In the genomic region with DNA sequence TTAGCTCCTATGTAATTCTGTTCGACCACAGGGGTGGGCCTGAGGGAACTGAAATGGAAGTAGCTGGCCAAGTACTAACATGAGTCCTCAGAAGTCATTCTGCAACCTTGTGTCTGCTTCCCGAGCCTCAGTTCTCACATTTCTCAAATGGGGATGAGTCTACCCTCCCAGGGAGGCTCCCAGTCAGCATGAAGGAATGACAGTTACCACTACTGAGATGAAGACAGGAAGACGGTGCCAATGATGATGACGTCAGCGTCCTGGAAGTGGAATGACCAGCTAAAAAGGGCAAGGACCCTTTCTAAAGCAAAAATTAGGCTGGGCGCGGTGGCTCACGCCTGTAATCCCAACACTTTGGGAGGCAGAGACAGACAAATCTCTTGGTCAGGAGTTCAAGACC, we compare ENCODE assay signal across 13 cellular contexts. TPM values are rescaled to one million over a fixed set of nuclear protein-coding genes. Genes with fewer than 3 reads are reported as not detected.
DNase-seq lines count a peak whose midpoint lies in the region; ATAC-seq, FAIRE-seq and TF ChIP-seq lines count a peak whose summit lies in the region.
"Had no signal": no experiment of that assay in that cellular context is flagged by ENCODE, and none has a peak within 500 bp of the region (broad histone marks: within the 10 kb centered on the region; RNA-seq: fewer than 3 reads in every experiment).

No MANE protein-coding gene starts in this region.

- intact Hi-C loops in K562 (cut with micrococcal nuclease): loop anchor here (5.0 kb wide), 1 partner anchor 331 kb away; no protein-coding TSS in a partner anchor

- H3K27ac ChIP-seq in K562 (ENCODE audit: extremely low read depth, low read depth, low read length) (no peak overlapping the region), WERI-Rb-1 (no peak overlapping the region)
- H3K27ac ChIP-seq: PC-9 had no signal

- FAIRE-seq in K562 (lab: Jason Lieb, UNC): no peak

- no peak overlapping the region for H2AFZ ChIP-seq in K562 (ENCODE audit: low read depth, low read length)
- H2AFZ ChIP-seq: PC-9 had no signal

- no peak for TF ChIP-seq POLR2A in K562 (conservative IDR thresholded peaks at IDR 0.05)

- no peak overlapping the region for H3K4me3 ChIP-seq in K562
- H3K4me3 ChIP-seq in WERI-Rb-1 (ENCODE audit: low read depth, low read length): no peak overlapping the region
- H3K4me3 ChIP-seq: PC-9 had no signal

- H3K9me1 ChIP-seq in K562 (ENCODE audit: control insufficient read depth, insufficient read depth, low read length): no peaks in the 10 kb centered on the region

- H3K36me3 ChIP-seq in K562 (ENCODE audit: control insufficient read depth, insufficient read depth, low read length): no peaks in the 10 kb centered on the region
- no peaks in the 10 kb centered on the region for H3K36me3 ChIP-seq in WERI-Rb-1

- 62% methylated on average over 8 of the region's 8 CpGs for WGBS in K562 (ENCODE audit: insufficient coverage, low coverage, missing lambda C conversion rate)

- no peak overlapping the region for H3K27ac Mint-ChIP-seq in nephron progenitor cell
- H3K27ac Mint-ChIP-seq: activated CD8-positive, alpha-beta memory T cell treated with anti-CD3 and anti-CD28 coated beads, Interleukin-2, amount 10 ng/mL, durations not matched to agents 7 days and 5 days had no signal

- no peaks in the 10 kb centered on the region for H3K36me3 Mint-ChIP-seq in nephron progenitor cell (ENCODE audit: low read depth)
- H3K36me3 Mint-ChIP-seq: activated CD8-positive, alpha-beta memory T cell treated with anti-CD3 and anti-CD28 coated beads, Interleukin-2, amount 10 ng/mL, durations not matched to agents 7 days and 5 days had no signal

- BruUV-seq in K562 (replicated peaks; lab: Mats Ljungman, UMichigan): no TSS peak

- in situ Hi-C loops in K562 (cut with MboI): loop anchor here (10.0 to 25.0 kb wide), 2 partner anchors 709 to 986 kb away; no protein-coding TSS in a partner anchor

- H3K79me2 ChIP-seq in K562 (ENCODE audit: control insufficient read depth, insufficient read depth, low read length): no peaks in the 10 kb centered on the region

- peaks cover 28 to 47% of the 10 kb centered on the region in 2 experiments for H3K4me1 ChIP-seq in K562 (replicated peaks in 1 of 2; ENCODE audit: control insufficient read depth in 2 of 2, insufficient read depth in 2 of 2, low read length in 2 of 2)

- H3K4me2 ChIP-seq in K562 (ENCODE audit: insufficient read depth, low read length): no peak overlapping the region
- H3K4me2 ChIP-seq: PC-9 had no signal

- no peak for TF ChIP-seq EP300 in K562 (IDR thresholded peaks at IDR 0.05; ENCODE audit: low read length)

- H3K9me3 ChIP-seq in K562 (replicated peaks; ENCODE audit: control insufficient read depth, insufficient read depth, low read depth, low read length) (no peaks in the 10 kb centered on the region), WERI-Rb-1 (ENCODE audit: severe bottlenecking) (no peaks in the 10 kb centered on the region)

- ATAC-seq in K562: no peak
- ATAC-seq in GM18861 (IDR thresholded peaks at IDR 0.05; ENCODE audit: unreplicated experiment): no peak
- ATAC-seq: activated CD8-positive, alpha-beta memory T cell treated with anti-CD3 and anti-CD28 coated beads, Interleukin-2, amount 10 ng/mL, durations not matched to agents 7 days and 5 days; stimulated activated naive CD8-positive, alpha-beta T cell treated with anti-CD3 and anti-CD28 coated beads, Interleukin-15, Interleukin-2, amounts not matched to agents 100 U/mL and 50 U/mL, for 24 hours had no signal

- TF ChIP-seq RAD21 in K562 (CRISPR knock-in tag; conservative IDR thresholded peaks at IDR 0.05 in 1 of 2, IDR thresholded peaks at IDR 0.05 in 1 of 2): no peak

- no peak overlapping the region for H3K9ac ChIP-seq in K562 (ENCODE audit: insufficient read depth in 1 of 2, low read depth in 2 of 2, low read length in 2 of 2)

- peaks cover 9% of the 10 kb centered on the region for H3K4me1 Mint-ChIP-seq in nephron progenitor cell

- H3K27me3 ChIP-seq in K562 (ENCODE audit: control insufficient read depth in 2 of 2, insufficient read depth in 2 of 2, low read length in 2 of 2) (no peaks in the 10 kb centered on the region), WERI-Rb-1 (ENCODE audit: insufficient read depth, low read depth, severe bottlenecking) (peaks cover 3% of the 10 kb centered on the region)

- H3K9me3 Mint-ChIP-seq in nephron progenitor cell: no peaks in the 10 kb centered on the region

- POLR2A ChIA-PET in K562 (lab: Yijun Ruan, JAX): interaction anchor here (0.9 kb wide), 1 partner anchor 148 kb away, joined by 3 read pairs; no protein-coding TSS in a partner anchor

- CTCF ChIA-PET in K562 (lab: Yijun Ruan, JAX; ENCODE audit: low intra/inter-chr PET ratio): no interaction called here

- TF ChIP-seq CTCF in K562 (IDR thresholded peaks at IDR 0.05 in 2 of 3, conservative IDR thresholded peaks at IDR 0.05 in 1 of 3; ENCODE audit: insufficient read depth in 2 of 3, low read depth in 1 of 3, low read length in 3 of 3): no peak
- no peak for TF ChIP-seq CTCF in nephron progenitor cell (IDR thresholded peaks at IDR 0.05)
- TF ChIP-seq CTCF in WERI-Rb-1 (IDR thresholded peaks at IDR 0.05; ENCODE audit: low read depth, low read length): no peak

- peaks cover 83% of the 10 kb centered on the region for H3K27me3 Mint-ChIP-seq in nephron progenitor cell (ENCODE audit: low read depth, poor library complexity)

- no peak overlapping the region for H3K4me3 Mint-ChIP-seq in nephron progenitor cell
- H3K4me3 Mint-ChIP-seq: activated CD8-positive, alpha-beta memory T cell treated with anti-CD3 and anti-CD28 coated beads, Interleukin-2, amount 10 ng/mL, durations not matched to agents 7 days and 5 days had no signal

- DNase-seq in AG08396 (ENCODE audit: low spot score): peak; percentile 91
- DNase-seq in HT1080 (ENCODE audit: low read depth): peak; percentile 95
- DNase-seq in K562 (ENCODE audit: extremely low read depth in 1 of 4, low spot score in 3 of 4): no peak
- DNase-seq in kidney glomerular epithelial cell (lab: John Stamatoyannopoulos, UW): peak; percentile 13
- no peak for DNase-seq in nephron progenitor cell
- DNase-seq in NCI-H2196 treated with DMSO at 0.1 percent for 48 hours (lab: John Stamatoyannopoulos, UW; ENCODE audit: unreplicated experiment): no peak
- no peak for DNase-seq in WERI-Rb-1
- DNase-seq: activated CD8-positive, alpha-beta memory T cell treated with anti-CD3 and anti-CD28 coated beads, Interleukin-2, amount 10 ng/mL, durations not matched to agents 7 days and 5 days; effector memory CD4-positive, alpha-beta T cell; stimulated activated CD4-positive, alpha-beta T cell treated with anti-CD3 and anti-CD28 coated beads, Interleukin-4, amount 100 ng/mL, for 24 hours; stimulated activated naive CD8-positive, alpha-beta T cell treated with anti-CD3 and anti-CD28 coated beads, Interleukin-15, Interleukin-2, amounts not matched to agents 100 U/mL and 50 U/mL, for 24 hours had no signal

- no peaks in the 10 kb centered on the region for H4K20me1 ChIP-seq in K562 (replicated peaks; ENCODE audit: control insufficient read depth, insufficient read depth, low read length)

RNA-seq across cellular contexts. Expression of gene PIP5KL1, which starts 6.8 kb away (rescaled TPM):
- total RNA-seq in HT1080 (2014; rRNA removed; shearing (Covaris generic)): 0.73 and 0.98 TPM in 2 replicates
- 1.5 and 2.5 TPM in 2 replicates for polyA plus RNA-seq in HT1080 (2015; cell fraction: cytosol; rRNA removed)
- polyA plus RNA-seq in HT1080 (2015; cell fraction: nucleus; rRNA removed): 15.1 and 18.7 TPM in 2 replicates
- total RNA-seq in K562 (2011; cell fraction: chromatin; rRNA removed; ENCODE audit: low replicate concordance): 4.2 and 9.4 TPM in 2 replicates
- total RNA-seq in K562 (2011; cell fraction: nucleolus; rRNA removed): 7.7 and 10.1 TPM in 2 replicates
- 4.3 and 4.5 TPM in 2 replicates for total RNA-seq in K562 (2011; cell fraction: nucleoplasm; rRNA removed)
- total RNA-seq in K562 (2014; rRNA removed): 2.5 and 3.1 TPM in 2 replicates
- total RNA-seq in K562 (2014; rRNA removed; fragmentation: Illumina TruSeq; extraction: Trizol): 0.80 and 1.2 TPM in 2 replicates
- 0.58 and 1.3 TPM in 2 replicates for total RNA-seq in K562 (2015; rRNA removed; fragmentation: Illumina TruSeq; extraction: Trizol)
- total RNA-seq in K562 (2021): 3.0 and 3.7 TPM in 2 replicates
- 1.2 and 1.6 TPM in 2 replicates for polyA plus RNA-seq in K562 (2011; rRNA removed)
- 1.8 and 2.2 TPM in 2 replicates for polyA plus RNA-seq in K562 (2011; cell fraction: cytosol; rRNA removed)
- 12.7 and 14.3 TPM in 2 replicates for polyA plus RNA-seq in K562 (2011; cell fraction: nucleus; rRNA removed)
- polyA plus RNA-seq in K562 (2012): 1.7 and 5.0 TPM in 2 replicates
- polyA plus RNA-seq in K562 (2014; fragmentation: Illumina TruSeq; extraction: Trizol): 0.82 and 1.2 TPM in 2 replicates
- under 1 TPM; 0.18 to 0.41 TPM for polyA plus RNA-seq in K562 (2014; fragmentation: Nextera tagmentation; extraction: Ambion mirVana)
- polyA plus RNA-seq in K562 (2014; rRNA removed): 4.3 and 4.8 TPM in 2 replicates
- 0.75 TPM in 1 of 2 replicates, not detected in the other for polyA minus RNA-seq in K562 (2011; rRNA and poly(A)+ RNA removed)
- polyA minus RNA-seq in K562 (2011; cell fraction: cytosol; rRNA and poly(A)+ RNA removed): 3.0 TPM in 1 of 2 replicates, not detected in the other
- 2.6 TPM in 2 replicates for polyA minus RNA-seq in K562 (2011; cell fraction: nucleus; rRNA and poly(A)+ RNA removed)

RNA-seq across cellular contexts. Expression of gene ST6GALNAC4, which starts 6.9 kb away (rescaled TPM):
- 35.3 and 43.4 TPM in 2 replicates for total RNA-seq in HT1080 (2014; rRNA removed; shearing (Covaris generic))
- 33.1 and 33.9 TPM in 2 replicates for polyA plus RNA-seq in HT1080 (2015; cell fraction: cytosol; rRNA removed)
- 20.3 and 27.7 TPM in 2 replicates for polyA plus RNA-seq in HT1080 (2015; cell fraction: nucleus; rRNA removed)
- 24.9 and 89.8 TPM in 2 replicates for total RNA-seq in K562 (2011; cell fraction: chromatin; rRNA removed; ENCODE audit: low replicate concordance)
- 90.4 and 100 TPM in 2 replicates for total RNA-seq in K562 (2011; cell fraction: nucleolus; rRNA removed)
- 52.6 and 55.0 TPM in 2 replicates for total RNA-seq in K562 (2011; cell fraction: nucleoplasm; rRNA removed)
- total RNA-seq in K562 (2014; rRNA removed) (25.5 and 47.2 TPM in 2 replicates), K562 (2014; rRNA removed; fragmentation: Illumina TruSeq; extraction: Trizol) (2.8 and 6.6 TPM in 2 replicates), K562 (2015; rRNA removed; fragmentation: Illumina TruSeq; extraction: Trizol) (17.2 and 19.0 TPM in 2 replicates), K562 (2021) (43.1 and 47.1 TPM in 2 replicates)
- polyA plus RNA-seq in K562 (2011; rRNA removed) (14.0 and 19.4 TPM in 2 replicates), K562 (2014; fragmentation: Illumina TruSeq; extraction: Trizol) (15.4 and 34.0 TPM in 2 replicates), K562 (2014; fragmentation: Nextera tagmentation; extraction: Ambion mirVana) (1 to 10 TPM; 2.6 to 3.4 TPM), K562 (2014; rRNA removed) (26.0 and 42.6 TPM in 2 replicates)
- polyA plus RNA-seq in K562 (2011; cell fraction: cytosol; rRNA removed): 30.0 and 73.0 TPM in 2 replicates
- polyA plus RNA-seq in K562 (2011; cell fraction: nucleus; rRNA removed): 34.4 and 63.8 TPM in 2 replicates
- 26.5 and 52.2 TPM in 2 replicates for polyA plus RNA-seq in K562 (2012)
- 7.5 and 10.6 TPM in 2 replicates for polyA minus RNA-seq in K562 (2011; rRNA and poly(A)+ RNA removed)
- 30.9 and 50.2 TPM in 2 replicates for polyA minus RNA-seq in K562 (2011; cell fraction: cytosol; rRNA and poly(A)+ RNA removed)
- polyA minus RNA-seq in K562 (2011; cell fraction: nucleus; rRNA and poly(A)+ RNA removed): 24.7 and 25.8 TPM in 2 replicates

RNA-seq across cellular contexts. Expression of gene DPM2, which starts 13.9 kb away (rescaled TPM):
- 92.5 and 128 TPM in 2 replicates for total RNA-seq in HT1080 (2014; rRNA removed; shearing (Covaris generic))
- polyA plus RNA-seq in HT1080 (2015; cell fraction: cytosol; rRNA removed): 71.8 and 92.0 TPM in 2 replicates
- polyA plus RNA-seq in HT1080 (2015; cell fraction: nucleus; rRNA removed): 40.3 and 61.2 TPM in 2 replicates
- total RNA-seq in K562 (2011; cell fraction: chromatin; rRNA removed; ENCODE audit: low replicate concordance): 99.6 and 215 TPM in 2 replicates
- total RNA-seq in K562 (2011; cell fraction: nucleolus; rRNA removed): 168 and 199 TPM in 2 replicates
- 195 and 215 TPM in 2 replicates for total RNA-seq in K562 (2011; cell fraction: nucleoplasm; rRNA removed)
- total RNA-seq in K562 (2014; rRNA removed) (56.6 and 88.7 TPM in 2 replicates), K562 (2014; rRNA removed; fragmentation: Illumina TruSeq; extraction: Trizol) (48.1 and 53.8 TPM in 2 replicates), K562 (2015; rRNA removed; fragmentation: Illumina TruSeq; extraction: Trizol) (71.1 and 73.4 TPM in 2 replicates), K562 (2021) (95.3 and 102 TPM in 2 replicates)
- polyA plus RNA-seq in K562 (2011; rRNA removed) (93.8 and 101 TPM in 2 replicates), K562 (2014; fragmentation: Illumina TruSeq; extraction: Trizol) (126 and 142 TPM in 2 replicates), K562 (2014; fragmentation: Nextera tagmentation; extraction: Ambion mirVana) (10 to 100 TPM; 43.5 to 69.3 TPM), K562 (2014; rRNA removed) (104 and 107 TPM in 2 replicates)
- polyA plus RNA-seq in K562 (2011; cell fraction: cytosol; rRNA removed): 131 and 200 TPM in 2 replicates
- 142 and 205 TPM in 2 replicates for polyA plus RNA-seq in K562 (2011; cell fraction: nucleus; rRNA removed)
- 83.9 and 86.2 TPM in 2 replicates for polyA plus RNA-seq in K562 (2012)
- 54.4 and 75.4 TPM in 2 replicates for polyA minus RNA-seq in K562 (2011; rRNA and poly(A)+ RNA removed)
- 56.3 and 59.9 TPM in 2 replicates for polyA minus RNA-seq in K562 (2011; cell fraction: cytosol; rRNA and poly(A)+ RNA removed)
- 64.1 and 85.1 TPM in 2 replicates for polyA minus RNA-seq in K562 (2011; cell fraction: nucleus; rRNA and poly(A)+ RNA removed)

RNA-seq across cellular contexts. Expression of gene ST6GALNAC6, which starts 24.4 kb away (rescaled TPM):
- total RNA-seq in HT1080 (2014; rRNA removed; shearing (Covaris generic)): 37.4 and 38.9 TPM in 2 replicates
- 17.6 and 18.5 TPM in 2 replicates for polyA plus RNA-seq in HT1080 (2015; cell fraction: cytosol; rRNA removed)
- 25.6 and 27.9 TPM in 2 replicates for polyA plus RNA-seq in HT1080 (2015; cell fraction: nucleus; rRNA removed)
- 18.9 and 41.8 TPM in 2 replicates for total RNA-seq in K562 (2011; cell fraction: chromatin; rRNA removed; ENCODE audit: low replicate concordance)
- 25.3 and 31.9 TPM in 2 replicates for total RNA-seq in K562 (2011; cell fraction: nucleolus; rRNA removed)
- 19.5 and 22.4 TPM in 2 replicates for total RNA-seq in K562 (2011; cell fraction: nucleoplasm; rRNA removed)
- total RNA-seq in K562 (2014; rRNA removed) (13.0 and 16.0 TPM in 2 replicates), K562 (2014; rRNA removed; fragmentation: Illumina TruSeq; extraction: Trizol) (6.4 and 8.2 TPM in 2 replicates), K562 (2015; rRNA removed; fragmentation: Illumina TruSeq; extraction: Trizol) (16.8 and 17.0 TPM in 2 replicates), K562 (2021) (17.3 and 18.7 TPM in 2 replicates)
- polyA plus RNA-seq in K562 (2011; rRNA removed) (23.0 and 23.7 TPM in 2 replicates), K562 (2014; fragmentation: Illumina TruSeq; extraction: Trizol) (14.5 and 15.6 TPM in 2 replicates), K562 (2014; fragmentation: Nextera tagmentation; extraction: Ambion mirVana) (under 1 TPM; 0.13 to 0.20 TPM), K562 (2014; rRNA removed) (16.4 and 19.0 TPM in 2 replicates)
- 30.5 and 46.9 TPM in 2 replicates for polyA plus RNA-seq in K562 (2011; cell fraction: cytosol; rRNA removed)
- 51.3 and 78.0 TPM in 2 replicates for polyA plus RNA-seq in K562 (2011; cell fraction: nucleus; rRNA removed)
- 13.2 and 13.7 TPM in 2 replicates for polyA plus RNA-seq in K562 (2012)
- 5.5 and 6.3 TPM in 2 replicates for polyA minus RNA-seq in K562 (2011; rRNA and poly(A)+ RNA removed)
- 3.5 and 5.2 TPM in 2 replicates for polyA minus RNA-seq in K562 (2011; cell fraction: cytosol; rRNA and poly(A)+ RNA removed)
- polyA minus RNA-seq in K562 (2011; cell fraction: nucleus; rRNA and poly(A)+ RNA removed): 10.4 and 11.2 TPM in 2 replicates

RNA-seq across cellular contexts. Expression of gene AK1, which starts 46.3 kb away (rescaled TPM):
- 47.0 and 59.7 TPM in 2 replicates for total RNA-seq in HT1080 (2014; rRNA removed; shearing (Covaris generic))
- 21.0 and 37.1 TPM in 2 replicates for polyA plus RNA-seq in HT1080 (2015; cell fraction: cytosol; rRNA removed)
- 20.6 and 34.0 TPM in 2 replicates for polyA plus RNA-seq in HT1080 (2015; cell fraction: nucleus; rRNA removed)
- 1.9 and 7.3 TPM in 2 replicates for total RNA-seq in K562 (2011; cell fraction: chromatin; rRNA removed; ENCODE audit: low replicate concordance)
- total RNA-seq in K562 (2011; cell fraction: nucleolus; rRNA removed): 7.1 and 11.2 TPM in 2 replicates
- 3.7 and 5.5 TPM in 2 replicates for total RNA-seq in K562 (2011; cell fraction: nucleoplasm; rRNA removed)
- total RNA-seq in K562 (2014; rRNA removed) (33.2 and 56.5 TPM in 2 replicates), K562 (2014; rRNA removed; fragmentation: Illumina TruSeq; extraction: Trizol) (15.1 and 22.6 TPM in 2 replicates), K562 (2015; rRNA removed; fragmentation: Illumina TruSeq; extraction: Trizol) (38.7 and 39.0 TPM in 2 replicates), K562 (2021) (67.6 and 71.8 TPM in 2 replicates)
- polyA plus RNA-seq in K562 (2011; rRNA removed) (37.2 and 44.6 TPM in 2 replicates), K562 (2014; fragmentation: Illumina TruSeq; extraction: Trizol) (68.8 and 76.7 TPM in 2 replicates), K562 (2014; fragmentation: Nextera tagmentation; extraction: Ambion mirVana) (10 to 100 TPM; 10.1 to 38.9 TPM), K562 (2014; rRNA removed) (58.1 and 73.2 TPM in 2 replicates)
- polyA plus RNA-seq in K562 (2011; cell fraction: cytosol; rRNA removed): 48.4 and 109 TPM in 2 replicates
- polyA plus RNA-seq in K562 (2011; cell fraction: nucleus; rRNA removed): 29.2 and 57.2 TPM in 2 replicates
- 69.4 and 83.0 TPM in 2 replicates for polyA plus RNA-seq in K562 (2012)
- polyA minus RNA-seq in K562 (2011; rRNA and poly(A)+ RNA removed): 10.3 and 14.5 TPM in 2 replicates
- polyA minus RNA-seq in K562 (2011; cell fraction: cytosol; rRNA and poly(A)+ RNA removed): 11.4 and 13.5 TPM in 2 replicates
- polyA minus RNA-seq in K562 (2011; cell fraction: nucleus; rRNA and poly(A)+ RNA removed): 1.2 and 2.1 TPM in 2 replicates

Comparison
In these comparisons a context has a peak if more than half of its experiments do, and no peak if none do; other contexts are left out.
1. DNase-seq: peak in AG08396 (single experiment), HT1080 (single experiment) and kidney glomerular epithelial cell (single experiment); none in K562 (0 of 4), nephron progenitor cell (single experiment), NCI-H2196 treated with DMSO at 0.1 percent for 48 hours (single experiment) and WERI-Rb-1 (single experiment).